In genomic region chr10:124345521-124345920, GRCh38 we compare ENCODE assay signal across 27 cellular contexts.
"Had no signal": no experiment of that assay in that cellular context is flagged by ENCODE, and none has a peak within 500 bp of the region (broad histone marks: within the 10 kb centered on the region; RNA-seq: fewer than 3 reads in every experiment).

No MANE protein-coding gene starts in this region.

- DNase-seq: activated CD4-positive, alpha-beta T cell treated with anti-CD3 and anti-CD28 coated beads for 1 hour; activated CD4-positive, alpha-beta T cell treated with anti-CD3 and anti-CD28 coated beads, Interleukin-2, amount 10 ng/mL, durations not matched to agents 7 days and 5 days; activated CD8-positive, alpha-beta T cell treated with anti-CD3 and anti-CD28 coated beads for 36 hours; activated gamma-delta T cell; activated naive CD4-positive, alpha-beta T cell treated with anti-CD3 and anti-CD28 coated beads, Interleukin-2, amount 50 U/mL, for 16 hours; activated T-cell treated with anti-CD3 and anti-CD28 coated beads for 4 hours; amniotic stem cell; brain microvascular endothelial cell; caudate nucleus; foreskin melanocyte; left lung; ovary; sigmoid colon; small intestine; stimulated activated CD4-positive, alpha-beta T cell treated with anti-CD3 and anti-CD28 coated beads, Interleukin-1b, Interleukin-23, amount 100 ng/mL, for 48 hours; stimulated activated CD4-positive, alpha-beta T cell treated with anti-CD3 and anti-CD28 coated beads, Interleukin-4, amount 100 ng/mL, for 4 hours; stimulated activated CD8-positive, alpha-beta memory T cell treated with anti-CD3 and anti-CD28 coated beads, Interleukin-4, amount 100 ng/mL, for 48 hours; stimulated activated naive CD8-positive, alpha-beta T cell treated with anti-CD3 and anti-CD28 coated beads, Interleukin-15, amount 100 ng/mL, for 72 hours; T-helper 17 cell; T1000; thyroid gland; WERI-Rb-1 had no signal

- H3K4me1 ChIP-seq: esophagus muscularis mucosa, prostate gland, sigmoid colon, thyroid gland had no signal

- H3K27me3 ChIP-seq: brain microvascular endothelial cell, esophagus muscularis mucosa, left lung, ovary, sigmoid colon, thyroid gland had no signal

- H3K36me3 Mint-ChIP-seq: stimulated activated memory B cell treated with anti-CD40 and anti-IgM and Interleukin-4, amounts not matched to agents 10 μg/mL and 1 μg/mL and 100 μg/mL, for 72 hours had no signal

- H3K27me3 Mint-ChIP-seq: activated CD4-positive, alpha-beta T cell treated with anti-CD3 and anti-CD28 coated beads, Interleukin-2, amount 10 ng/mL, durations not matched to agents 7 days and 5 days; stimulated activated naive CD8-positive, alpha-beta T cell treated with anti-CD3 and anti-CD28 coated beads, Interleukin-15, amount 100 ng/mL, for 72 hours had no signal

- H3K4me3 ChIP-seq: esophagus muscularis mucosa, left lung, lung, ovary, prostate gland, sigmoid colon, thyroid gland had no signal

- ATAC-seq: activated CD8-positive, alpha-beta T cell treated with anti-CD3 and anti-CD28 coated beads for 36 hours; left lung; stimulated activated memory B cell treated with anti-CD40 and anti-IgM and Interleukin-4, amounts not matched to agents 10 μg/mL and 1 μg/mL and 100 μg/mL, for 72 hours; stimulated activated naive CD8-positive, alpha-beta T cell treated with anti-CD3 and anti-CD28 coated beads, Interleukin-15, amount 100 ng/mL, for 72 hours; T-helper 17 cell had no signal

- H3K9me3 Mint-ChIP-seq: activated CD4-positive, alpha-beta T cell treated with anti-CD3 and anti-CD28 coated beads, Interleukin-2, amount 10 ng/mL, durations not matched to agents 7 days and 5 days; activated CD8-positive, alpha-beta T cell treated with anti-CD3 and anti-CD28 coated beads for 36 hours; nephron; stimulated activated memory B cell treated with anti-CD40 and anti-IgM and Interleukin-4, amounts not matched to agents 10 μg/mL and 1 μg/mL and 100 μg/mL, for 72 hours; stimulated activated naive CD8-positive, alpha-beta T cell treated with anti-CD3 and anti-CD28 coated beads, Interleukin-15, amount 100 ng/mL, for 72 hours had no signal

- H3K27ac ChIP-seq: brain microvascular endothelial cell, esophagus muscularis mucosa, left lung, ovary, prostate gland, sigmoid colon, thyroid gland, WERI-Rb-1 had no signal

- H3K36me3 ChIP-seq: brain microvascular endothelial cell, esophagus muscularis mucosa, left lung, ovary, prostate gland, sigmoid colon, thyroid gland, WERI-Rb-1 had no signal

- H3K4me3 Mint-ChIP-seq: activated CD4-positive, alpha-beta T cell treated with anti-CD3 and anti-CD28 coated beads, Interleukin-2, amount 10 ng/mL, durations not matched to agents 7 days and 5 days; activated CD8-positive, alpha-beta T cell treated with anti-CD3 and anti-CD28 coated beads for 36 hours; nephron; stimulated activated memory B cell treated with anti-CD40 and anti-IgM and Interleukin-4, amounts not matched to agents 10 μg/mL and 1 μg/mL and 100 μg/mL, for 72 hours; stimulated activated naive CD8-positive, alpha-beta T cell treated with anti-CD3 and anti-CD28 coated beads, Interleukin-15, amount 100 ng/mL, for 72 hours; T-helper 17 cell had no signal

- H3K9me3 ChIP-seq: esophagus muscularis mucosa, left lung, ovary, prostate gland, sigmoid colon, thyroid gland had no signal

- H3K27ac Mint-ChIP-seq: activated CD4-positive, alpha-beta T cell treated with anti-CD3 and anti-CD28 coated beads, Interleukin-2, amount 10 ng/mL, durations not matched to agents 7 days and 5 days; activated CD8-positive, alpha-beta T cell treated with anti-CD3 and anti-CD28 coated beads for 36 hours; nephron; stimulated activated memory B cell treated with anti-CD40 and anti-IgM and Interleukin-4, amounts not matched to agents 10 μg/mL and 1 μg/mL and 100 μg/mL, for 72 hours; stimulated activated naive CD8-positive, alpha-beta T cell treated with anti-CD3 and anti-CD28 coated beads, Interleukin-15, amount 100 ng/mL, for 72 hours; T-helper 17 cell had no signal
